In the genomic region with DNA sequence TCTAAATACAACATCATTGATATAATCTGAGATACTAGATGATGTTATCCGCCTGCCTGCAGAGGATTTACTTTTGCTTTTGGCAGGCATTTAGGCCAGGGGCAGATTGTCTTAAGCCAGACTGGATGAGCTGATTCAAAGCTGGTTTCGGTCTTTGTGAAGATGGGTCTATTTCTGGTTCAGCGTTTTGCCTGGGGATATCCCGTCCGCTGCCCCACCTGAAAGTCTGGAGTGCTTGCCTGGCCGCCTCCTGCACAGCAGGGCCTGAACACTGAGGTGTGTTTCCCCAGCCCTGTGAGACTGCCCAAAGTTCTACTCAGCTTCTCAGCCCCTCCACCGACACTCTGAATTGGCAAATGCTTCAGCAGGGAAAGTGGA, we compare ENCODE assay signal across 14 cellular contexts.
DNase-seq lines count a peak whose midpoint lies in the region; ATAC-seq and TF ChIP-seq lines count a peak whose summit lies in the region.
"Had no signal": no experiment of that assay in that cellular context is flagged by ENCODE, and none has a peak within 500 bp of the region (broad histone marks: within the 10 kb centered on the region; RNA-seq: fewer than 3 reads in every experiment).

No MANE protein-coding gene starts in this region.

- no peaks in the 10 kb centered on the region for H3K27me3 Mint-ChIP-seq in natural killer cell (ENCODE audit: low read depth in 2 of 2)
- H3K27me3 Mint-ChIP-seq: CD4-positive, alpha-beta T cell had no signal

- no peak for TF ChIP-seq POLR2A in GM18505 (IDR thresholded peaks at IDR 0.05; ENCODE audit: borderline replicate concordance, extremely low read depth, insufficient read depth, insufficient read length)

- peaks cover 61 to 67% of the 10 kb centered on the region in 2 donors for H3K4me1 Mint-ChIP-seq in natural killer cell

- H3K9me3 Mint-ChIP-seq in natural killer cell, result peaks cover 0 to under 1% of the 10 kb centered on the region in 2 donors
- H3K9me3 Mint-ChIP-seq: activated T-cell treated with anti-CD3 and anti-CD28 coated beads, Interleukin-2, amount 50 U/mL, for 4 hours; CD4-positive, alpha-beta T cell had no signal

- H3K27ac Mint-ChIP-seq in natural killer cell, result peak overlapping the region; percentile 80 to 95
- H3K27ac Mint-ChIP-seq: CD4-positive, alpha-beta T cell had no signal

- intact Hi-C loops in natural killer cell (cut with micrococcal nuclease), result no loop called here

- DNase-seq in natural killer cell (no peak), GOT3 (lab: John Stamatoyannopoulos, UW) (no peak), NCI-H2227 (lab: John Stamatoyannopoulos, UW; ENCODE audit: unreplicated experiment) (no peak)
- DNase-seq: activated T-cell treated with anti-CD3 and anti-CD28 coated beads, Interleukin-2, amount 50 U/mL, for 4 hours; anterior cingulate cortex; CD4-positive, alpha-beta T cell; GDM1; NCI-H2171 treated with DMSO at 0.1 percent for 48 hours; small intestine had no signal

- no peak overlapping the region for H3K4me3 Mint-ChIP-seq in natural killer cell
- H3K4me3 Mint-ChIP-seq: activated T-cell treated with anti-CD3 and anti-CD28 coated beads, Interleukin-2, amount 50 U/mL, for 4 hours; CD4-positive, alpha-beta T cell had no signal

- no peak for TF ChIP-seq CTCF in natural killer cell (IDR thresholded peaks at IDR 0.05)

- H3K36me3 Mint-ChIP-seq in natural killer cell, result no peaks in the 10 kb centered on the region

- peak; percentile 63 for ATAC-seq in GM18505 (IDR thresholded peaks at IDR 0.05; ENCODE audit: unreplicated experiment)
- peak; percentile 62 for ATAC-seq in GM21447 (IDR thresholded peaks at IDR 0.05; ENCODE audit: unreplicated experiment)
- ATAC-seq in HG03064 (IDR thresholded peaks at IDR 0.05; ENCODE audit: low read depth, unreplicated experiment), result peak; percentile 50
- ATAC-seq in natural killer cell, result peak in 1 of 3 donors; percentile 1
- ATAC-seq in HG03196 (IDR thresholded peaks at IDR 0.05; ENCODE audit: unreplicated experiment), result no peak
- ATAC-seq: activated CD4-positive, CD25-positive, alpha-beta regulatory T cell treated with anti-CD3 and anti-CD28 coated beads, Interleukin-2, amount 50 U/mL, for 24 hours; activated T-cell treated with anti-CD3 and anti-CD28 coated beads, Interleukin-2, amount 50 U/mL, for 4 hours had no signal
